28 cellular contexts compared by ENCODE assay signal in genomic region chr7:67773081-67773480, GRCh38.
"Had no signal": no experiment of that assay in that cellular context is flagged by ENCODE, and none has a peak within 500 bp of the region (broad histone marks: within the 10 kb centered on the region; RNA-seq: fewer than 3 reads in every experiment).

No MANE protein-coding gene starts in this region.

- H3K4me1 ChIP-seq: adrenal gland, breast epithelium, colonic mucosa, esophagus squamous epithelium had no signal

- H3K4me3 ChIP-seq: adrenal gland, body of pancreas, breast epithelium, cardiac muscle cell, colonic mucosa, esophagus squamous epithelium had no signal

- H3K9me3 ChIP-seq: adrenal gland, body of pancreas, breast epithelium, colonic mucosa, esophagus squamous epithelium had no signal

- ATAC-seq: activated CD4-positive, alpha-beta T cell treated with anti-CD3 and anti-CD28 coated beads for 36 hours; activated CD8-positive, alpha-beta memory T cell treated with anti-CD3 and anti-CD28 coated beads, Interleukin-2, amount 10 ng/mL, durations not matched to agents 7 days and 5 days; activated CD8-positive, alpha-beta T cell treated with anti-CD3 and anti-CD28 coated beads, Interleukin-2, amount 10 ng/mL, durations not matched to agents 7 days and 5 days; activated naive CD8-positive, alpha-beta T cell treated with anti-CD3 and anti-CD28 coated beads, Interleukin-2, amount 50 U/mL, for 24 hours; body of pancreas; T-helper 17 cell had no signal

- DNase-seq: activated CD4-positive, alpha-beta memory T cell treated with anti-CD3 and anti-CD28 coated beads for 36 hours; activated CD4-positive, alpha-beta T cell treated with anti-CD3 and anti-CD28 coated beads for 36 hours; activated CD4-positive, alpha-beta T cell treated with anti-CD3 and anti-CD28 coated beads, Interleukin-2, amount 10 ng/mL, durations not matched to agents 24 days and 14 days; activated CD4-positive, CD25-positive, alpha-beta regulatory T cell; activated CD4-positive, CD25-positive, alpha-beta regulatory T cell treated with anti-CD3 and anti-CD28 coated beads, Interleukin-2, amount 50 U/mL, for 72 hours; activated CD8-positive, alpha-beta memory T cell treated with anti-CD3 and anti-CD28 coated beads, Interleukin-2, amount 10 ng/mL, durations not matched to agents 7 days and 5 days; activated CD8-positive, alpha-beta memory T cell treated with anti-CD3 and anti-CD28 coated beads, Interleukin-2, amount 50 U/mL, for 4 hours; activated CD8-positive, alpha-beta T cell treated with anti-CD3 and anti-CD28 coated beads, Interleukin-2, amount 10 ng/mL, durations not matched to agents 7 days and 5 days; activated effector memory CD4-positive, alpha-beta T cell treated with anti-CD3 and anti-CD28 coated beads, Interleukin-2, amount 50 U/mL, for 16 hours; activated naive CD4-positive, alpha-beta T cell treated with anti-CD3 and anti-CD28 coated beads for 36 hours; activated naive CD8-positive, alpha-beta T cell treated with anti-CD3 and anti-CD28 coated beads for 36 hours; activated naive CD8-positive, alpha-beta T cell treated with anti-CD3 and anti-CD28 coated beads, Interleukin-2, amount 50 U/mL, for 24 hours; activated T-cell treated with anti-CD3 and anti-CD28 coated beads, Interleukin-2, amount 50 U/mL, for 1 hour; activated T-cell treated with anti-CD3 and anti-CD28 coated beads, Interleukin-2, amount 50 U/mL, for 48 hours; adrenal gland; aorta; body of pancreas; central memory CD4-positive, alpha-beta T cell; cerebellar nuclear complex; colonic mucosa; effector CD8-positive, alpha-beta T cell; esophagus squamous epithelium; T-helper 1 cell; T-helper 17 cell; T1000 had no signal

- H3K27ac ChIP-seq: adrenal gland, body of pancreas, breast epithelium, cardiac muscle cell, colonic mucosa, epithelial cell of prostate, esophagus squamous epithelium had no signal

- H3K27me3 ChIP-seq: adrenal gland, body of pancreas, breast epithelium, colonic mucosa, esophagus squamous epithelium had no signal
